In genomic region chr15:31238906-31239305, GRCh38 we compare ENCODE assay signal across 1 cellular context.
TF ChIP-seq lines count a peak whose summit lies in the region.

No MANE protein-coding gene starts in this region.

TF ChIP-seq in GM12878, 131 proteins besides CTCF, POLR2A, EP300 and RAD21 (continued from another document):
- TF ChIP-seq E2F4 (IDR thresholded peaks at IDR 0.05; ENCODE audit: low read depth, low read length) (no peak), BHLHE40 (IDR thresholded peaks at IDR 0.05; ENCODE audit: borderline replicate concordance in 1 of 2, low read depth in 2 of 2, low read length in 1 of 2) (no peak), ETV6 (conservative IDR thresholded peaks at IDR 0.05 in 1 of 2, IDR thresholded peaks at IDR 0.05 in 1 of 2; ENCODE audit: borderline replicate concordance in 1 of 2, low read depth in 1 of 2) (no peak), ZBED1 (IDR thresholded peaks at IDR 0.05; ENCODE audit: borderline replicate concordance) (no peak), ATF2 (IDR thresholded peaks at IDR 0.05; ENCODE audit: low read length) (no peak), CHD2 (IDR thresholded peaks at IDR 0.05; ENCODE audit: borderline replicate concordance, low read depth, low read length) (no peak), POU2F2 (IDR thresholded peaks at IDR 0.05; ENCODE audit: borderline replicate concordance, low read depth, low read length) (no peak), ZZZ3 (IDR thresholded peaks at IDR 0.05; ENCODE audit: control insufficient read depth, insufficient read length, low read depth) (no peak), IKZF1 (conservative IDR thresholded peaks at IDR 0.05) (no peak)
- TF ChIP-seq, protein P1, sequence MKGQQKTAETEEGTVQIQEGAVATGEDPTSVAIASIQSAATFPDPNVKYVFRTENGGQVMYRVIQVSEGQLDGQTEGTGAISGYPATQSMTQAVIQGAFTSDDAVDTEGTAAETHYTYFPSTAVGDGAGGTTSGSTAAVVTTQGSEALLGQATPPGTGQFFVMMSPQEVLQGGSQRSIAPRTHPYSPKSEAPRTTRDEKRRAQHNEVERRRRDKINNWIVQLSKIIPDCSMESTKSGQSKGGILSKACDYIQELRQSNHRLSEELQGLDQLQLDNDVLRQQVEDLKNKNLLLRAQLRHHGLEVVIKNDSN (IDR thresholded peaks at IDR 0.05; ENCODE audit: borderline replicate concordance, extremely low read length, insufficient read depth, low read depth, low read length) = no peak
- TF ChIP-seq, protein P2, sequence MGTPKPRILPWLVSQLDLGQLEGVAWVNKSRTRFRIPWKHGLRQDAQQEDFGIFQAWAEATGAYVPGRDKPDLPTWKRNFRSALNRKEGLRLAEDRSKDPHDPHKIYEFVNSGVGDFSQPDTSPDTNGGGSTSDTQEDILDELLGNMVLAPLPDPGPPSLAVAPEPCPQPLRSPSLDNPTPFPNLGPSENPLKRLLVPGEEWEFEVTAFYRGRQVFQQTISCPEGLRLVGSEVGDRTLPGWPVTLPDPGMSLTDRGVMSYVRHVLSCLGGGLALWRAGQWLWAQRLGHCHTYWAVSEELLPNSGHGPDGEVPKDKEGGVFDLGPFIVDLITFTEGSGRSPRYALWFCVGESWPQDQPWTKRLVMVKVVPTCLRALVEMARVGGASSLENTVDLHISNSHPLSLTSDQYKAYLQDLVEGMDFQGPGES (IDR thresholded peaks at IDR 0.05) = no peak
